Comparison of ENCODE assay signal across 8 cellular contexts in the genomic region with DNA sequence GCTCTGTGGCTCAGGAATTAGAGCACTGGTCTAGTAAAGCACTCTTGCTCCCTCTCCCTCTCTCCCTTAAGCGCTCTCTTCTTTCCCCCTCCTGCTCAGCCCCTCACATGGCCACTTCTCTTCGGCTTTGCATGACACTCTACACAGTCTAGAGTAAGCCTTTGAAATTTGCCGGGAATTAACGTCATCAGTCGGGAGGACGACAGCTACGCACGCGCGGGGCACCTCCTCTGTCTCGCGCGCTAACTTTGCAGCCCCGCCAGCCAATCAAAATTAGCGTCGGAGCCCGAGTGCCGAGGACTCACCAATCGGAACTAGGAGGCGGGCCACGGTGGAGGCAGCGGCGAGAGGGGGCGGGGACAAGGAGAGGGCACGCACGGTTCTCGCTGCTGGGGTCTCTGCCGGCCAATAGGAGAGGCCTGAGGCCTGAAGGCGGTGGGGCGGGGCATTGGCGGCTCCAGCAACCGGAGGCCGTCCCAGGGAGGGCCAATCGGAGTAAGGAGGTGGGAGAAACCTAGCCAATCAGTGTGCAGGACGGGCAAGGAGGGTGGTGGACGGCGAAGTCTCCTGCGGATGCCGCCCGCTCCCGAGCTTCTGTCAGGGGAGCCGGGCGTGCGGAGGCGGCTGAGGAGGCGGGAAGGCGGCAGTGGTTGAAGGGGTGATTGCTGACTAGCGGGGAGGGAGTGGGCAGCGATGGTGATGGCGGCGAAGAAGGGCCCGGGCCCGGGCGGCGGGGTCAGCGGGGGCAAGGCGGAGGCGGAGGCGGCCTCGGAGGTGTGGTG. TPM values are rescaled to one million over a fixed set of nuclear protein-coding genes. Genes with fewer than 3 reads are reported as not detected.
DNase-seq lines count a peak whose midpoint lies in the region; ATAC-seq and TF ChIP-seq lines count a peak whose summit lies in the region.

A gene with protein sequence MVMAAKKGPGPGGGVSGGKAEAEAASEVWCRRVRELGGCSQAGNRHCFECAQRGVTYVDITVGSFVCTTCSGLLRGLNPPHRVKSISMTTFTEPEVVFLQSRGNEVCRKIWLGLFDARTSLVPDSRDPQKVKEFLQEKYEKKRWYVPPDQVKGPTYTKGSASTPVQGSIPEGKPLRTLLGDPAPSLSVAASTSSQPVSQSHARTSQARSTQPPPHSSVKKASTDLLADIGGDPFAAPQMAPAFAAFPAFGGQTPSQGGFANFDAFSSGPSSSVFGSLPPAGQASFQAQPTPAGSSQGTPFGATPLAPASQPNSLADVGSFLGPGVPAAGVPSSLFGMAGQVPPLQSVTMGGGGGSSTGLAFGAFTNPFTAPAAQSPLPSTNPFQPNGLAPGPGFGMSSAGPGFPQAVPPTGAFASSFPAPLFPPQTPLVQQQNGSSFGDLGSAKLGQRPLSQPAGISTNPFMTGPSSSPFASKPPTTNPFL (plus strand): TSS at position 550 of the 782 bp plus-strand sequence. CDS start 144 bp downstream, at position 694.

- no peaks in the 10 kb centered on the region for H3K27me3 Mint-ChIP-seq in activated naive CD4-positive, alpha-beta T cell treated with anti-CD3 and anti-CD28 coated beads, Interleukin-2, amount 50 U/mL, for 24 hours

- intact Hi-C loops in testis (cut with DNase I; ENCODE audit: low total_unique reads) = no loop called here

- TF ChIP-seq POLR2A in testis (IDR thresholded peaks at IDR 0.05) = peak; percentile 80

- H3K36me3 ChIP-seq in GM06990 (ENCODE audit: control insufficient read depth, insufficient read depth, low read length) = no peaks in the 10 kb centered on the region
- no peaks in the 10 kb centered on the region for H3K36me3 ChIP-seq in testis (ENCODE audit: low read depth, missing control alignments)

- no peaks in the 10 kb centered on the region for H3K9me3 Mint-ChIP-seq in activated naive CD4-positive, alpha-beta T cell treated with anti-CD3 and anti-CD28 coated beads, Interleukin-2, amount 50 U/mL, for 24 hours

- no peaks in the 10 kb centered on the region for H3K9me3 ChIP-seq in testis

- 1% methylated on average over 44 to 60 of the region's 60 CpGs for WGBS in testis, 2 donors

- H3K36me3 Mint-ChIP-seq in activated naive CD4-positive, alpha-beta T cell treated with anti-CD3 and anti-CD28 coated beads, Interleukin-2, amount 50 U/mL, for 24 hours = peaks cover 2% of the 10 kb centered on the region

- H3K27ac Mint-ChIP-seq in activated naive CD4-positive, alpha-beta T cell treated with anti-CD3 and anti-CD28 coated beads, Interleukin-2, amount 50 U/mL, for 24 hours = peak within 1 kb of the TSS; percentile 94

- no peaks in the 10 kb centered on the region for H3K27me3 ChIP-seq in GM06990 (replicated peaks; ENCODE audit: control insufficient read depth, insufficient read depth, low read length)
- H3K27me3 ChIP-seq in testis = no peaks in the 10 kb centered on the region

- DNase-seq in GM06990 (ENCODE audit: extremely low read depth, insufficient read length) (peak; percentile 100), NCI-H1092 (lab: John Stamatoyannopoulos, UW) (peak; percentile 100), globus pallidus (ENCODE audit: low spot score) (peak; percentile 100), nucleus accumbens (lab: John Stamatoyannopoulos, UW) (peak; percentile 90 to 100 (median 100)), testis (peak; percentile 100)

- peaks cover 54% of the 10 kb centered on the region for H3K4me1 Mint-ChIP-seq in activated naive CD4-positive, alpha-beta T cell treated with anti-CD3 and anti-CD28 coated beads, Interleukin-2, amount 50 U/mL, for 24 hours

- TF ChIP-seq CTCF in GM06990 (IDR thresholded peaks at IDR 0.05; ENCODE audit: insufficient read depth, low read length, poor library complexity, severe bottlenecking) = no peak
- TF ChIP-seq CTCF in testis (IDR thresholded peaks at IDR 0.05) = no peak

- ATAC-seq in HG02588 (IDR thresholded peaks at IDR 0.05; ENCODE audit: unreplicated experiment) (peak; percentile 95), SK-N-SH treated with all-trans-retinoic acid at 6 μM for 48 hours (peak; percentile 99)

- H3K4me3 ChIP-seq in GM06990 (replicated peaks; ENCODE audit: low read depth, low read length) = peak within 1 kb of the TSS; percentile 84
- H3K4me3 ChIP-seq in testis = peak within 1 kb of the TSS; percentile 91 to 95

- peak within 1 kb of the TSS; percentile 93 for H3K4me3 Mint-ChIP-seq in activated naive CD4-positive, alpha-beta T cell treated with anti-CD3 and anti-CD28 coated beads, Interleukin-2, amount 50 U/mL, for 24 hours

- peaks cover 7% of the 10 kb centered on the region for H3K4me1 ChIP-seq in testis

- H3K27ac ChIP-seq in testis = peak within 1 kb of the TSS; percentile 74 to 83

TF ChIP-seq in SK-N-SH treated with all-trans-retinoic acid at 6 μM for 48 hours, 23 proteins besides CTCF, POLR2A, EP300 and RAD21:
- TF ChIP-seq ZNF565 (CRISPR knock-in tag; conservative IDR thresholded peaks at IDR 0.05; ENCODE audit: low read depth) = no peak
- TF ChIP-seq, protein P1, sequence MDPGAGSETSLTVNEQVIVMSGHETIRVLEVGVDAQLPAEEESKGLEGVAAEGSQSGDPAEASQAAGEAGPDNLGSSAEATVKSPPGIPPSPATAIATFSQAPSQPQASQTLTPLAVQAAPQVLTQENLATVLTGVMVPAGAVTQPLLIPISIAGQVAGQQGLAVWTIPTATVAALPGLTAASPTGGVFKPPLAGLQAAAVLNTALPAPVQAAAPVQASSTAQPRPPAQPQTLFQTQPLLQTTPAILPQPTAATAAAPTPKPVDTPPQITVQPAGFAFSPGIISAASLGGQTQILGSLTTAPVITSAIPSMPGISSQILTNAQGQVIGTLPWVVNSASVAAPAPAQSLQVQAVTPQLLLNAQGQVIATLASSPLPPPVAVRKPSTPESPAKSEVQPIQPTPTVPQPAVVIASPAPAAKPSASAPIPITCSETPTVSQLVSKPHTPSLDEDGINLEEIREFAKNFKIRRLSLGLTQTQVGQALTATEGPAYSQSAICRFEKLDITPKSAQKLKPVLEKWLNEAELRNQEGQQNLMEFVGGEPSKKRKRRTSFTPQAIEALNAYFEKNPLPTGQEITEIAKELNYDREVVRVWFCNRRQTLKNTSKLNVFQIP (CRISPR knock-in tag; IDR thresholded peaks at IDR 0.05; ENCODE audit: borderline replicate concordance, low read depth) = peak; percentile 72; the same call in 1 of the 2 replicates
TF ChIP-seq in SK-N-SH treated with all-trans-retinoic acid at 6 μM for 48 hours: peak in this region for 1.

RNA-seq across cellular contexts. Expression of the gene that starts here (rescaled TPM):
- 10 to 100 TPM; 62.0 to 67.2 TPM for total RNA-seq in testis
- polyA plus RNA-seq in testis (ENCODE audit: insufficient read depth, low read depth, low replicate concordance) = 51.4 TPM

Comparison
In these comparisons a context has a peak if more than half of its experiments do, and no peak if none do; other contexts are left out.
1. Peak in every context shown above with its lines: DNase-seq, ATAC-seq, H3K4me3 ChIP-seq and H3K27ac ChIP-seq.